Comparison of ENCODE assay signal across 1 cellular context in genomic region chr4:156038772-156039171, GRCh38.
TF ChIP-seq lines count a peak whose summit lies in the region.

No MANE protein-coding gene starts in this region.

TF ChIP-seq in GM23338, 12 proteins besides CTCF, POLR2A, EP300 and RAD21 (continued from another document):
- TF ChIP-seq, protein P1, sequence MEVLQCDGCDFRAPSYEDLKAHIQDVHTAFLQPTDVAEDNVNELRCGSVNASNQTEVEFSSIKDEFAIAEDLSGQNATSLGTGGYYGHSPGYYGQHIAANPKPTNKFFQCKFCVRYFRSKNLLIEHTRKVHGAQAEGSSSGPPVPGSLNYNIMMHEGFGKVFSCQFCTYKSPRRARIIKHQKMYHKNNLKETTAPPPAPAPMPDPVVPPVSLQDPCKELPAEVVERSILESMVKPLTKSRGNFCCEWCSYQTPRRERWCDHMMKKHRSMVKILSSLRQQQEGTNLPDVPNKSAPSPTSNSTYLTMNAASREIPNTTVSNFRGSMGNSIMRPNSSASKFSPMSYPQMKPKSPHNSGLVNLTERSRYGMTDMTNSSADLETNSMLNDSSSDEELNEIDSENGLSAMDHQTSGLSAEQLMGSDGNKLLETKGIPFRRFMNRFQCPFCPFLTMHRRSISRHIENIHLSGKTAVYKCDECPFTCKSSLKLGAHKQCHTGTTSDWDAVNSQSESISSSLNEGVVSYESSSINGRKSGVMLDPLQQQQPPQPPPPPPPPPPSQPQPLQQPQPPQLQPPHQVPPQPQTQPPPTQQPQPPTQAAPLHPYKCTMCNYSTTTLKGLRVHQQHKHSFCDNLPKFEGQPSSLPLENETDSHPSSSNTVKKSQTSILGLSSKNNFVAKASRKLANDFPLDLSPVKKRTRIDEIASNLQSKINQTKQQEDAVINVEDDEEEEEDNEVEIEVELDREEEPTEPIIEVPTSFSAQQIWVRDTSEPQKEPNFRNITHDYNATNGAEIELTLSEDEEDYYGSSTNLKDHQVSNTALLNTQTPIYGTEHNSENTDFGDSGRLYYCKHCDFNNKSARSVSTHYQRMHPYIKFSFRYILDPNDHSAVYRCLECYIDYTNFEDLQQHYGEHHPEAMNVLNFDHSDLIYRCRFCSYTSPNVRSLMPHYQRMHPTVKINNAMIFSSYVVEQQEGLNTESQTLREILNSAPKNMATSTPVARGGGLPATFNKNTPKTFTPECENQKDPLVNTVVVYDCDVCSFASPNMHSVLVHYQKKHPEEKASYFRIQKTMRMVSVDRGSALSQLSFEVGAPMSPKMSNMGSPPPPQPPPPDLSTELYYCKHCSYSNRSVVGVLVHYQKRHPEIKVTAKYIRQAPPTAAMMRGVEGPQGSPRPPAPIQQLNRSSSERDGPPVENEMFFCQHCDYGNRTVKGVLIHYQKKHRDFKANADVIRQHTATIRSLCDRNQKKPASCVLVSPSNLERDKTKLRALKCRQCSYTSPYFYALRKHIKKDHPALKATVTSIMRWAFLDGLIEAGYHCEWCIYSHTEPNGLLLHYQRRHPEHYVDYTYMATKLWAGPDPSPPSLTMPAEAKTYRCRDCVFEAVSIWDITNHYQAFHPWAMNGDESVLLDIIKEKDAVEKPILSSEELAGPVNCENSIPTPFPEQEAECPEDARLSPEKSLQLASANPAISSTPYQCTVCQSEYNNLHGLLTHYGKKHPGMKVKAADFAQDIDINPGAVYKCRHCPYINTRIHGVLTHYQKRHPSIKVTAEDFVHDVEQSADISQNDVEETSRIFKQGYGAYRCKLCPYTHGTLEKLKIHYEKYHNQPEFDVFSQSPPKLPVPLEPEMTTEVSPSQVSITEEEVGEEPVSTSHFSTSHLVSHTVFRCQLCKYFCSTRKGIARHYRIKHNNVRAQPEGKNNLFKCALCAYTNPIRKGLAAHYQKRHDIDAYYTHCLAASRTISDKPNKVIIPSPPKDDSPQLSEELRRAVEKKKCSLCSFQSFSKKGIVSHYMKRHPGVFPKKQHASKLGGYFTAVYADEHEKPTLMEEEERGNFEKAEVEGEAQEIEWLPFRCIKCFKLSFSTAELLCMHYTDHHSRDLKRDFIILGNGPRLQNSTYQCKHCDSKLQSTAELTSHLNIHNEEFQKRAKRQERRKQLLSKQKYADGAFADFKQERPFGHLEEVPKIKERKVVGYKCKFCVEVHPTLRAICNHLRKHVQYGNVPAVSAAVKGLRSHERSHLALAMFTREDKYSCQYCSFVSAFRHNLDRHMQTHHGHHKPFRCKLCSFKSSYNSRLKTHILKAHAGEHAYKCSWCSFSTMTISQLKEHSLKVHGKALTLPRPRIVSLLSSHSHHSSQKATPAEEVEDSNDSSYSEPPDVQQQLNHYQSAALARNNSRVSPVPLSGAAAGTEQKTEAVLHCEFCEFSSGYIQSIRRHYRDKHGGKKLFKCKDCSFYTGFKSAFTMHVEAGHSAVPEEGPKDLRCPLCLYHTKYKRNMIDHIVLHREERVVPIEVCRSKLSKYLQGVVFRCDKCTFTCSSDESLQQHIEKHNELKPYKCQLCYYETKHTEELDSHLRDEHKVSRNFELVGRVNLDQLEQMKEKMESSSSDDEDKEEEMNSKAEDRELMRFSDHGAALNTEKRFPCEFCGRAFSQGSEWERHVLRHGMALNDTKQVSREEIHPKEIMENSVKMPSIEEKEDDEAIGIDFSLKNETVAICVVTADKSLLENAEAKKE (CRISPR knock-in tag; IDR thresholded peaks at IDR 0.05), result no peak
- TF ChIP-seq EZH2phosphoT487 (IDR thresholded peaks at IDR 0.05; ENCODE audit: unreplicated experiment) (no peak), STAT1 (IDR thresholded peaks at IDR 0.05; ENCODE audit: unreplicated experiment) (no peak)
